In genomic region chrX:21708116-21708515, GRCh38 we compare ENCODE assay signal across 20 cellular contexts. TPM values are rescaled to one million over a fixed set of nuclear protein-coding genes. Genes with fewer than 3 reads are reported as not detected.
DNase-seq lines count a peak whose midpoint lies in the region; ATAC-seq, FAIRE-seq and TF ChIP-seq lines count a peak whose summit lies in the region.
"Had no signal": no experiment of that assay in that cellular context is flagged by ENCODE, and none has a peak within 500 bp of the region (broad histone marks: within the 10 kb centered on the region; RNA-seq: fewer than 3 reads in every experiment).

No MANE protein-coding gene starts in this region.

- no peak overlapping the region for H3K27ac Mint-ChIP-seq in WTC11
- H3K27ac Mint-ChIP-seq: activated T-cell treated with anti-CD3 and anti-CD28 coated beads, Interleukin-2, amount 50 U/mL, for 24 hours had no signal

- CTCF ChIA-PET in WTC11 (lab: Charles Lee) = interaction anchor here (0.7 to 2.1 kb wide), 7 partner anchors 9 to 1178 kb away, joined by 3 to 10 read pairs (median 3); no protein-coding TSS in a partner anchor
- CTCF ChIA-PET in HepG2 (lab: Yijun Ruan, JAX; ENCODE audit: low intra/inter-chr PET ratio, low total read pairs) = interaction anchor here (0.7 kb wide), 1 partner anchor 37 kb away, joined by 3 read pairs; no protein-coding TSS in a partner anchor

- TF ChIP-seq CTCF in GM10266 (IDR thresholded peaks at IDR 0.05; ENCODE audit: control insufficient read depth, insufficient read depth, low read depth, missing control alignments) = peak; percentile 17
- TF ChIP-seq CTCF in WTC11 (IDR thresholded peaks at IDR 0.05) = no peak
- peak; percentile 39 for TF ChIP-seq CTCF in HepG2 (CRISPR knock-in tag; IDR thresholded peaks at IDR 0.05)

- H3K36me3 ChIP-seq in HepG2 (replicated peaks in 1 of 2; ENCODE audit: control insufficient read depth in 1 of 2, insufficient read depth in 2 of 2, low read length in 2 of 2) = no peaks in the 10 kb centered on the region
- H3K36me3 ChIP-seq: SJSA1 had no signal

- peak; percentile 63 for ATAC-seq in WTC11
- ATAC-seq in HepG2 = no peak; the same call in 2 of the 3 replicates
- no peak for ATAC-seq in GM21423 (IDR thresholded peaks at IDR 0.05; ENCODE audit: unreplicated experiment)
- ATAC-seq in GM21737 (IDR thresholded peaks at IDR 0.05; ENCODE audit: unreplicated experiment) = no peak
- ATAC-seq: activated CD4-positive, CD25-positive, alpha-beta regulatory T cell treated with anti-CD3 and anti-CD28 coated beads, Interleukin-2, amount 50 U/mL, for 24 hours; heart left ventricle; left ventricle myocardium superior had no signal

- FAIRE-seq in HepG2 (lab: Jason Lieb, UNC) = no peak

- H3K36me3 Mint-ChIP-seq in WTC11 = no peaks in the 10 kb centered on the region

- no peak overlapping the region for H3K4me3 Mint-ChIP-seq in WTC11
- H3K4me3 Mint-ChIP-seq: activated T-cell treated with anti-CD3 and anti-CD28 coated beads, Interleukin-2, amount 50 U/mL, for 24 hours; neural crest cell had no signal

- H3K79me2 ChIP-seq in HepG2 (ENCODE audit: insufficient read depth, low read length) = no peaks in the 10 kb centered on the region

- no peak overlapping the region for H3K9ac ChIP-seq in HepG2 (ENCODE audit: insufficient read depth, low read depth, low read length)

- no peak overlapping the region for H3K4me2 ChIP-seq in HepG2 (ENCODE audit: low read depth, low read length)
- H3K4me2 ChIP-seq: smooth muscle cell had no signal

- H3K4me1 ChIP-seq in HepG2 (ENCODE audit: insufficient read depth, low read length) = peaks cover 7% of the 10 kb centered on the region; the same call in 1 of the 2 replicates
- H3K4me1 ChIP-seq: SJSA1, testis had no signal

- POLR2A ChIA-PET in WTC11 (lab: Charles Lee) (no interaction called here), HepG2 (lab: Yijun Ruan, JAX) (no interaction called here)

- in situ Hi-C loops in HepG2 (cut with HindIII; ENCODE audit: extremely low pct_ligation_motif_present, low pct_unique_long_range_greater_than_20kb) = no loop called here

- no peak overlapping the region for H3K27ac ChIP-seq in HepG2 (ENCODE audit: extremely low read length, insufficient read depth, low read length)
- H3K27ac ChIP-seq: heart left ventricle, SJSA1, testis had no signal

- H3K27me3 Mint-ChIP-seq in WTC11 (ENCODE audit: low read depth) = no peaks in the 10 kb centered on the region

- H3K4me1 Mint-ChIP-seq in WTC11 = peaks cover 10% of the 10 kb centered on the region

- TF ChIP-seq RAD21 in Ishikawa (IDR thresholded peaks at IDR 0.05; ENCODE audit: low read depth) (peak; percentile 17; the same call in 1 of the 2 replicates), HepG2 (CRISPR knock-in tag; IDR thresholded peaks at IDR 0.05) (no peak)

- H3K4me3 ChIP-seq in HepG2 (replicated peaks in 1 of 3; ENCODE audit: insufficient read depth in 1 of 3, low read depth in 2 of 3, low read length in 3 of 3) = no peak overlapping the region
- H3K4me3 ChIP-seq: heart left ventricle, SJSA1, smooth muscle cell, testis had no signal

- H2AFZ ChIP-seq in HepG2 (ENCODE audit: low read length) = no peak overlapping the region

- no peak for TF ChIP-seq POLR2A in HepG2 (IDR thresholded peaks at IDR 0.05; ENCODE audit: insufficient read depth in 1 of 2, low read depth in 2 of 2, low read length in 2 of 2)

- H3K9me3 Mint-ChIP-seq in WTC11 = peaks cover under 1% of the 10 kb centered on the region
- H3K9me3 Mint-ChIP-seq: activated T-cell treated with anti-CD3 and anti-CD28 coated beads, Interleukin-2, amount 50 U/mL, for 24 hours had no signal

- no TSS peak for BruUV-seq in HepG2 (replicated peaks; lab: Mats Ljungman, UMichigan)

- no peaks in the 10 kb centered on the region for H3K9me3 ChIP-seq in HepG2 (ENCODE audit: low read length)
- H3K9me3 ChIP-seq: heart left ventricle, SJSA1, testis had no signal

- no peak for DNase-seq in GM10266 (ENCODE audit: extremely low spot score)
- DNase-seq in WTC11 (ENCODE audit: low spot score) = peak; percentile 10
- DNase-seq in HepG2 (ENCODE audit: low spot score) = no peak
- DNase-seq in central memory CD4-positive, alpha-beta T cell = no peak
- DNase-seq in mucosa of gallbladder (ENCODE audit: low spot score) = no peak
- DNase-seq: activated T-cell treated with anti-CD3 and anti-CD28 coated beads, Interleukin-2, amount 50 U/mL, for 24 hours; amniotic stem cell; effector CD4-positive, alpha-beta T cell; heart left ventricle; left ventricle myocardium superior; NCI-H1105; testis had no signal

- TF ChIP-seq EP300 in Ishikawa (IDR thresholded peaks at IDR 0.05; ENCODE audit: borderline replicate concordance) (no peak), HepG2 (IDR thresholded peaks at IDR 0.05; ENCODE audit: low read depth in 2 of 2, low read length in 2 of 2) (no peak), HepG2 (CRISPR knock-in tag; IDR thresholded peaks at IDR 0.05; ENCODE audit: borderline replicate concordance) (no peak)

- H3K27me3 ChIP-seq in HepG2 (ENCODE audit: control insufficient read depth in 1 of 2, insufficient read depth in 2 of 2, low read length in 2 of 2) = no peaks in the 10 kb centered on the region
- H3K27me3 ChIP-seq: SJSA1, testis had no signal

- intact Hi-C loops in HepG2 (cut with micrococcal nuclease; ENCODE audit: unreplicated experiment) = loop anchor here (5.0 to 10.0 kb wide), 2 partner anchors 39 to 93 kb away; no protein-coding TSS in a partner anchor

- no peaks in the 10 kb centered on the region for H4K20me1 ChIP-seq in HepG2 (ENCODE audit: insufficient read depth, low read length)

TF ChIP-seq in Ishikawa, 13 proteins besides CTCF, POLR2A, EP300 and RAD21 (continues in another document):
- TF ChIP-seq TEAD4 (IDR thresholded peaks at IDR 0.05) (no peak), ZBTB7A (IDR thresholded peaks at IDR 0.05; ENCODE audit: low read depth) (no peak), EGR1 (IDR thresholded peaks at IDR 0.05) (no peak), YY1 (IDR thresholded peaks at IDR 0.05; ENCODE audit: low read depth) (no peak)

TF ChIP-seq in WTC11, 78 proteins besides CTCF, POLR2A, EP300 and RAD21 (continues in another document):
- TF ChIP-seq CBFB (CRISPR knock-in tag; IDR thresholded peaks at IDR 0.05; ENCODE audit: low read depth) (no peak), NR2C2 (CRISPR knock-in tag; IDR thresholded peaks at IDR 0.05) (no peak)

TF ChIP-seq in HepG2, 621 proteins besides CTCF, POLR2A, EP300 and RAD21 (continues in another document):
- TF ChIP-seq ZSCAN31 (CRISPR knock-in tag; IDR thresholded peaks at IDR 0.05; ENCODE audit: low read depth) (no peak), RBAK (CRISPR knock-in tag; IDR thresholded peaks at IDR 0.05) (no peak)

RNA-seq across cellular contexts. Expression of gene SMPX, which starts 49.8 kb away (rescaled TPM):
- total RNA-seq in WTC11 (2021) (not detected in 3 replicates), HepG2 (2016; rRNA removed; fragmentation: Illumina TruSeq; extraction: Trizol) (0.67 and 1.8 TPM in 2 replicates), mucosa of gallbladder (1.5 TPM)
- total RNA-seq in HepG2 (2016; cell fraction: cytosol; rRNA removed; fragmentation: Illumina TruSeq; extraction: Trizol; ENCODE audit: low read depth) = 0.44 and 0.61 TPM in 2 replicates
- 1.2 and 1.8 TPM in 2 replicates for total RNA-seq in HepG2 (2016; cell fraction: insoluble cytoplasmic fraction; rRNA removed; fragmentation: Illumina TruSeq; extraction: Trizol)
- 0.48 and 0.71 TPM in 2 replicates for total RNA-seq in HepG2 (2016; cell fraction: membrane; rRNA removed; fragmentation: Illumina TruSeq; extraction: Trizol)
- total RNA-seq in HepG2 (2016; cell fraction: nucleus; rRNA removed; fragmentation: Illumina TruSeq; extraction: Trizol) = 3.1 and 5.3 TPM in 2 replicates
- 0.91 and 0.95 TPM in 2 replicates for polyA plus RNA-seq in HepG2 (2011; rRNA removed)
- 0.16 and 0.23 TPM in 2 replicates for polyA plus RNA-seq in HepG2 (2011; cell fraction: cytosol; rRNA removed)
- 2.5 and 2.9 TPM in 2 replicates for polyA plus RNA-seq in HepG2 (2011; cell fraction: nucleus; rRNA removed)
- 0.52 and 2.3 TPM in 2 replicates for polyA plus RNA-seq in HepG2 (2012)
- 0.40 and 0.52 TPM in 2 replicates for polyA plus RNA-seq in HepG2 (2016; cell fraction: cytosol; fragmentation: Illumina TruSeq; extraction: Trizol; ENCODE audit: low read depth)
- 0.56 and 1.7 TPM in 2 replicates for polyA plus RNA-seq in HepG2 (2016; cell fraction: insoluble cytoplasmic fraction; fragmentation: Illumina TruSeq; extraction: Trizol; ENCODE audit: low read depth)
- polyA plus RNA-seq in HepG2 (2016; cell fraction: membrane; fragmentation: Illumina TruSeq; extraction: Trizol; ENCODE audit: low read depth) = 0.56 and 0.82 TPM in 2 replicates
- polyA plus RNA-seq in HepG2 (2016; cell fraction: nucleus; fragmentation: Illumina TruSeq; extraction: Trizol; ENCODE audit: insufficient read depth, low read depth) = 12.4 and 13.9 TPM in 2 replicates
- not detected in 2 replicates for polyA minus RNA-seq in HepG2 (2011; rRNA and poly(A)+ RNA removed; ENCODE audit: low replicate concordance)
- not detected in 2 replicates for polyA minus RNA-seq in HepG2 (2011; cell fraction: cytosol; rRNA and poly(A)+ RNA removed)
- polyA minus RNA-seq in HepG2 (2011; cell fraction: nucleus; rRNA and poly(A)+ RNA removed) = 0.64 and 2.0 TPM in 2 replicates
- total RNA-seq: NCI-H460, SJSA1, smooth muscle cell, testis had no signal

RNA-seq across cellular contexts. Expression of gene KLHL34, which starts 50.0 kb away (rescaled TPM):
- total RNA-seq in WTC11 (2021) = 1.6 TPM in 3 replicates
- not detected in 2 replicates for total RNA-seq in HepG2 (2016; rRNA removed; fragmentation: Illumina TruSeq; extraction: Trizol)
- total RNA-seq in HepG2 (2016; cell fraction: cytosol; rRNA removed; fragmentation: Illumina TruSeq; extraction: Trizol; ENCODE audit: low read depth) = not detected in 2 replicates
- total RNA-seq in HepG2 (2016; cell fraction: insoluble cytoplasmic fraction; rRNA removed; fragmentation: Illumina TruSeq; extraction: Trizol) = not detected in 2 replicates
- total RNA-seq in HepG2 (2016; cell fraction: membrane; rRNA removed; fragmentation: Illumina TruSeq; extraction: Trizol) = not detected in 2 replicates
- not detected in 2 replicates for total RNA-seq in HepG2 (2016; cell fraction: nucleus; rRNA removed; fragmentation: Illumina TruSeq; extraction: Trizol)
- not detected in 2 replicates for polyA plus RNA-seq in HepG2 (2011; rRNA removed)
- not detected in 2 replicates for polyA plus RNA-seq in HepG2 (2011; cell fraction: cytosol; rRNA removed)
- not detected in 2 replicates for polyA plus RNA-seq in HepG2 (2011; cell fraction: nucleus; rRNA removed)
- not detected in 2 replicates for polyA plus RNA-seq in HepG2 (2012)
- polyA plus RNA-seq in HepG2 (2016; cell fraction: cytosol; fragmentation: Illumina TruSeq; extraction: Trizol; ENCODE audit: low read depth) = not detected in 2 replicates
- polyA plus RNA-seq in HepG2 (2016; cell fraction: insoluble cytoplasmic fraction; fragmentation: Illumina TruSeq; extraction: Trizol; ENCODE audit: low read depth) = not detected in 2 replicates
- not detected in 2 replicates for polyA plus RNA-seq in HepG2 (2016; cell fraction: membrane; fragmentation: Illumina TruSeq; extraction: Trizol; ENCODE audit: low read depth)
- not detected in 2 replicates for polyA plus RNA-seq in HepG2 (2016; cell fraction: nucleus; fragmentation: Illumina TruSeq; extraction: Trizol; ENCODE audit: insufficient read depth, low read depth)
- polyA minus RNA-seq in HepG2 (2011; rRNA and poly(A)+ RNA removed; ENCODE audit: low replicate concordance) = not detected in 2 replicates
- polyA minus RNA-seq in HepG2 (2011; cell fraction: cytosol; rRNA and poly(A)+ RNA removed) = not detected in 2 replicates
- polyA minus RNA-seq in HepG2 (2011; cell fraction: nucleus; rRNA and poly(A)+ RNA removed) = not detected in 2 replicates
- total RNA-seq in mucosa of gallbladder = 0.29 TPM
- total RNA-seq: NCI-H460, neural crest cell, SJSA1, smooth muscle cell had no signal
- polyA plus RNA-seq: smooth muscle cell had no signal
